In genomic region chr11:11346249-11346648, GRCh38 we compare ENCODE assay signal across 15 cellular contexts.
"Had no signal": no experiment of that assay in that cellular context is flagged by ENCODE, and none has a peak within 500 bp of the region (broad histone marks: within the 10 kb centered on the region; RNA-seq: fewer than 3 reads in every experiment).

No MANE protein-coding gene starts in this region.

- ATAC-seq: activated T-cell treated with anti-CD3 and anti-CD28 coated beads, Interleukin-2, amount 50 U/mL, for 72 hours; stimulated activated naive CD8-positive, alpha-beta T cell treated with anti-CD3 and anti-CD28 coated beads, Interleukin-15, Interleukin-2, amounts not matched to agents 100 U/mL and 50 U/mL, for 24 hours had no signal

- DNase-seq: activated CD4-positive, alpha-beta T cell treated with anti-CD3 and anti-CD28 coated beads, Interleukin-2, amount 50 U/mL, for 4 hours; activated CD4-positive, CD25-positive, alpha-beta regulatory T cell treated with anti-CD3 and anti-CD28 coated beads, Interleukin-2, amount 50 U/mL, for 72 hours; activated naive CD4-positive, alpha-beta T cell; activated T-cell treated with anti-CD3 and anti-CD28 coated beads, Interleukin-2, amount 50 U/mL, for 72 hours; central memory CD4-positive, alpha-beta T cell; effector CD8-positive, alpha-beta T cell; kidney; stimulated activated CD4-positive, alpha-beta T cell treated with anti-CD3 and anti-CD28 coated beads, Interleukin-4, amount 100 ng/mL, for 1 hour; stimulated activated CD8-positive, alpha-beta memory T cell treated with anti-CD3 and anti-CD28 coated beads, Interleukin-4, amount 100 ng/mL, for 48 hours; stimulated activated naive CD8-positive, alpha-beta T cell treated with anti-CD3 and anti-CD28 coated beads, Interleukin-15, Interleukin-2, amounts not matched to agents 100 U/mL and 50 U/mL, for 24 hours; T-helper 9 cell; upper lobe of left lung had no signal

- H3K4me3 Mint-ChIP-seq: activated T-cell treated with anti-CD3 and anti-CD28 coated beads, Interleukin-2, amount 50 U/mL, for 72 hours; neural crest cell had no signal

- H3K27me3 ChIP-seq: hepatocyte, upper lobe of left lung had no signal

- H3K27ac Mint-ChIP-seq: activated T-cell treated with anti-CD3 and anti-CD28 coated beads, Interleukin-2, amount 50 U/mL, for 72 hours had no signal

- H3K9me3 Mint-ChIP-seq: activated T-cell treated with anti-CD3 and anti-CD28 coated beads, Interleukin-2, amount 50 U/mL, for 72 hours; neural crest cell had no signal

- H3K27ac ChIP-seq: coronary artery, hepatocyte had no signal
